In the genomic region with DNA sequence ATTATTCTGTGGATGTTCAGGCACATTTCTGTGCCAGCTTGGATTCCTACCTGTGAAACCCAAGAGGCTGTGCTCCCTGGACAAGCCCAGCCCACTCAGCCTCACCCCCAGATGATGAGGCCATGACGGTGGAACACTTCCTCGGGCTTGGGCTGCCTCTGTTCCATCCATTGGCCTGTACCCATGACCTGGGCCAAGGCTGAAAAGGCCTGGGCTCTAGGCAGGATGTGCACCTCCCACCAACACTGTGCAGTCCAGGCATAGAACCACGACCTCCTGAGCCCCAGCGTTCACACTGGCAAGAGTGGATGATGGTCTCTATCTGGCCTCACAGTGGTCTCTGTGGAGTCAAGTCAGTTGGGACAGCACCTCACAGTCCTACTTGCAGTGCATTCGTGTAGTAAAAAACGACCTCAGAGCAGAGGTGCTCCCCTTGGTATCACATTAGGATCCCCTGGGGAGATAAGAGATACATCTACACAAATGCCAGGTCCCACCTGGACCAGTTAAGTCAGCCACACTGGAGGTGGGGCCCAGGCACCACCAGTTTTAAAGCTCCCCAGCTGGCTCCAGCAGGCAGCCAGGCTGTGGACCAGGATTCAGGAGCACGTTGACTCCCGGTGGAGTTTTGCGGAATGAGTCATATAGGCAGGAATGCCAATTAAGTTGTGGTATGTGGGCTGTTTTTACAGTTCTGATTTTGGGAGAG, we compare ENCODE assay signal across 12 cellular contexts. TPM values are rescaled to one million over a fixed set of nuclear protein-coding genes. Genes with fewer than 3 reads are reported as not detected.
DNase-seq lines count a peak whose midpoint lies in the region; ATAC-seq and TF ChIP-seq lines count a peak whose summit lies in the region.
"Had no signal": no experiment of that assay in that cellular context is flagged by ENCODE, and none has a peak within 500 bp of the region (broad histone marks: within the 10 kb centered on the region; RNA-seq: fewer than 3 reads in every experiment).

No MANE protein-coding gene starts in this region.

- no peak for TF ChIP-seq CTCF in brain microvascular endothelial cell (IDR thresholded peaks at IDR 0.05; ENCODE audit: low read depth, low read length, missing control alignments)

- H3K27me3 ChIP-seq in brain microvascular endothelial cell (replicated peaks): no peaks in the 10 kb centered on the region

- H3K36me3 ChIP-seq in brain microvascular endothelial cell (replicated peaks): no peaks in the 10 kb centered on the region

- no peak overlapping the region for H3K27ac ChIP-seq in brain microvascular endothelial cell

- in situ Hi-C loops in brain microvascular endothelial cell (cut with HindIII; ENCODE audit: low pct_ligation_motif_present, low sequenced_read_pairs): no loop called here

- H3K4me3 ChIP-seq in brain microvascular endothelial cell (ENCODE audit: low read depth, low read length): no peak overlapping the region

- DNase-seq in COLO829 (ENCODE audit: low spot score) (peak; percentile 41), HT1080 (ENCODE audit: low read depth) (peak; percentile 70), brain microvascular endothelial cell (peak; percentile 7), left kidney (ENCODE audit: low read depth, low spot score) (peak; percentile 76)
- DNase-seq: CD4-positive, alpha-beta memory T cell; GOT3; hippocampal formation; NCI-H2171 had no signal

- ATAC-seq in GM21381 (IDR thresholded peaks at IDR 0.05; ENCODE audit: unreplicated experiment): no peak
- no peak for ATAC-seq in HG02678 (IDR thresholded peaks at IDR 0.05; ENCODE audit: unreplicated experiment)
- ATAC-seq in GM21528 (IDR thresholded peaks at IDR 0.05; ENCODE audit: low FRiP score, unreplicated experiment): no peak
- no peak for ATAC-seq in GM18858 (IDR thresholded peaks at IDR 0.05; ENCODE audit: unreplicated experiment)

RNA-seq across cellular contexts. Expression of gene IGF1R, which starts 39.0 kb away (rescaled TPM):
- total RNA-seq in HT1080 (2014; rRNA removed; shearing (Covaris generic)): 9.0 and 13.4 TPM in 2 replicates
- 10.1 and 13.0 TPM in 2 replicates for polyA plus RNA-seq in HT1080 (2015; cell fraction: cytosol; rRNA removed)
- 26.9 and 29.7 TPM in 2 replicates for polyA plus RNA-seq in HT1080 (2015; cell fraction: nucleus; rRNA removed)

Comparison
In these comparisons a context has a peak if more than half of its experiments do, and no peak if none do; other contexts are left out.
1. DNase-seq: peak in every context shown above with its lines; median percentile 76 in left kidney; 70 in HT1080; 41 in COLO829; 7 in brain microvascular endothelial cell.